6 cellular contexts compared by ENCODE assay signal in the genomic region with DNA sequence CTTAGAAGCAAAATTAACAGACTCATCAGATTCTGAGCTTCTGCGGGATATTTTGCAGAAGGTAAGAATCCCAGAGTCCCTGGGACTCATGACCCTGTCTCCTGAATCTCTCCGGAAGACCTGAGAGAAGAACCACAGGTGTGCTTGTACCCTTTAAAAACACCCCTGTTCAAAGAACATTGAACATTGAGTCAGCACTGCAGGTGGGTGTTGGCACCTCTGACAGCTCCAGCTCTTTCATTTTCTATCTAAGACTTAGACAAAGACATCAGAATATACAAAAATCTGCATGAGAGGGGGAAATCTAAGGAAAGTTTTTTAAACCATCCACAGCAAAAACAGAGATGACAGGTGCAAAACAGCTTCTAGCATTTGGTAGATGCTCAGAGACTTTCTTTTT. TPM values are rescaled to one million over a fixed set of nuclear protein-coding genes. Genes with fewer than 3 reads are reported as not detected.
"Had no signal": no experiment of that assay in that cellular context is flagged by ENCODE, and none has a peak within 500 bp of the region (broad histone marks: within the 10 kb centered on the region; RNA-seq: fewer than 3 reads in every experiment).

No MANE protein-coding gene starts in this region.

RNA-seq across cellular contexts. Expression of a gene that starts 50.1 kb away (rescaled TPM):
- total RNA-seq: activated CD8-positive, alpha-beta T cell treated with anti-CD3 and anti-CD28 coated beads, Interleukin-2, amount 10 ng/mL, durations not matched to agents 7 days and 5 days; ascending aorta; cardiac muscle cell; IMR-90; NCI-H460; OCI-LY7 had no signal
